ENCODE assay signal across 1 cellular context in the genomic region with DNA sequence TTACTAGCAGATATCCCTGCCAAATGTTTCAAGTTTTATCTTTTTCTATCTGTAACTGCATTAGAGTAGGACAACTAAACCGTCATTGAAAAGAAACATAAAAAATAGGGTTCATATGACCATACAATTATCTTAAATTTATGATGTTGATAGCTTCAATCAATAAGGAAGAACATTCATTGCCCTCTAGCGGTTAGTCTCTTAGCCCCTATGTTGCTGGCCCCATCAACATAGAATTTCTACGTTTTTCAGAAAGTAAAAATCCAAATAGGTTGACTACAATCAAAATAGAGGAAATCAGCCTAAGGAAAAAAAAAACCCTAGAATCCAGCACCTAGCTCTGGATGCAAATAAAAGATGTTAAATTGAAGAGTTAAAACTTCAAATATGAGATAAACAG.
TF ChIP-seq lines count a peak whose summit lies in the region.

No MANE protein-coding gene starts in this region.

TF ChIP-seq in IMR-90, 13 proteins besides CTCF, POLR2A, EP300 and RAD21 (continued from another document):
- TF ChIP-seq RFX5 (IDR thresholded peaks at IDR 0.05; ENCODE audit: low read depth, low read length) (no peak), SMC3 (IDR thresholded peaks at IDR 0.05; ENCODE audit: low read depth, low read length) (no peak), MXI1 (IDR thresholded peaks at IDR 0.05; ENCODE audit: borderline replicate concordance, low read depth, low read length) (no peak), USF2 (IDR thresholded peaks at IDR 0.05; ENCODE audit: low read depth, low read length) (no peak)
